1 cellular context compared by ENCODE assay signal in the genomic region with DNA sequence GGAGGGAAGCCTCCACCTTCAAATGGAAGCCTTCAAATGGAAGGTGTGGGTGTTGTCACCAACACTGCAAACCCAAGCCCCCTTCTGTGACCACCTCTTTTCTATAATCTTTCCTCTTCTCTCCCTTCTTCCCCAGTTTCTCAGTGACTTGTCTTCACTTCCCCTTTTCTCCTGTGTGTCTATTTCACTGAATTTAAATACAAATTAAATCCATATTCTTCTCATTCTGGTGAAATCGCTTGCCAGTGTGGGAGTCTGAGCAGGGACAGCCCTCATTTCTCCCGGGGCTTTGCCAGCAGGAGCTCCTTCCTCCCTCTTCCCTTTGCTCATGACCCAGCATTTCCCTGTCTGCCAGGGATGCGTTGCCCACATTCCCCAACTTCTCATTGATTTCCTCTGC.
TF ChIP-seq lines count a peak whose summit lies in the region.

No MANE protein-coding gene starts in this region.

TF ChIP-seq in GM12878, 131 proteins besides CTCF, POLR2A, EP300 and RAD21:
- TF ChIP-seq IKZF1 (conservative IDR thresholded peaks at IDR 0.05) (peak; percentile 59; the same call in 1 of the 2 replicates), RUNX3 (IDR thresholded peaks at IDR 0.05; ENCODE audit: low read length) (peak; percentile 31; the same call in 1 of the 2 replicates), ZNF217 (IDR thresholded peaks at IDR 0.05) (no peak), NBN (IDR thresholded peaks at IDR 0.05) (0 out of 2 replicates have a peak, but pooled peaks have one; percentile 6), IKZF2 (IDR thresholded peaks at IDR 0.05) (peak; percentile 64 to 76; a peak in 3 of 4 replicates), SPI1 (IDR thresholded peaks at IDR 0.05; ENCODE audit: borderline replicate concordance, insufficient read depth, low read depth, low read length) (peak; percentile 94)
- TF ChIP-seq, protein P1, sequence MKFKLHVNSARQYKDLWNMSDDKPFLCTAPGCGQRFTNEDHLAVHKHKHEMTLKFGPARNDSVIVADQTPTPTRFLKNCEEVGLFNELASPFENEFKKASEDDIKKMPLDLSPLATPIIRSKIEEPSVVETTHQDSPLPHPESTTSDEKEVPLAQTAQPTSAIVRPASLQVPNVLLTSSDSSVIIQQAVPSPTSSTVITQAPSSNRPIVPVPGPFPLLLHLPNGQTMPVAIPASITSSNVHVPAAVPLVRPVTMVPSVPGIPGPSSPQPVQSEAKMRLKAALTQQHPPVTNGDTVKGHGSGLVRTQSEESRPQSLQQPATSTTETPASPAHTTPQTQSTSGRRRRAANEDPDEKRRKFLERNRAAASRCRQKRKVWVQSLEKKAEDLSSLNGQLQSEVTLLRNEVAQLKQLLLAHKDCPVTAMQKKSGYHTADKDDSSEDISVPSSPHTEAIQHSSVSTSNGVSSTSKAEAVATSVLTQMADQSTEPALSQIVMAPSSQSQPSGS (IDR thresholded peaks at IDR 0.05; ENCODE audit: low read length) = no peak
TF ChIP-seq in GM12878: peak in this region for 5.
